ENCODE assay signal across 8 cellular contexts in genomic region chr10:34816067-34817002, GRCh38. TPM values are rescaled to one million over a fixed set of nuclear protein-coding genes. Genes with fewer than 3 reads are reported as not detected.
DNase-seq lines count a peak whose midpoint lies in the region; TF ChIP-seq lines count a peak whose summit lies in the region.

No MANE protein-coding gene starts in this region.

- H3K4me3 ChIP-seq in ACC112 (ENCODE audit: low read depth, low read length): peak overlapping the region; percentile 80
- H3K4me3 ChIP-seq in ascending aorta: peak overlapping the region; percentile 92 to 93
- H3K4me3 ChIP-seq in stomach smooth muscle (ENCODE audit: low read length in 2 of 2): peak overlapping the region; percentile 74 to 86

- H2AFZ ChIP-seq in ACC112 (ENCODE audit: low read length, unreplicated experiment): peak overlapping the region; percentile 26

- DNase-seq in HEK293T (ENCODE audit: extremely low spot score): no peak
- DNase-seq in ascending aorta (ENCODE audit: low spot score in 2 of 2): peak in 1 of 2 donors; percentile 57
- peak; percentile 56 for DNase-seq in iris pigment epithelial cell (ENCODE audit: low read depth)
- no peak for DNase-seq in COR-L47 (lab: John Stamatoyannopoulos, UW)
- no peak for DNase-seq in GF-D8 (lab: John Stamatoyannopoulos, UW)
- DNase-seq in stimulated activated naive CD4-positive, alpha-beta T cell (lab: John Stamatoyannopoulos, UW): no peak

- intact Hi-C loops in ascending aorta (cut with DNase I): loop anchor here (5.0 kb wide), 3 partner anchors 74 to 149 kb away; no protein-coding TSS in a partner anchor

- H3K27me3 ChIP-seq in ACC112 (ENCODE audit: insufficient read depth, low read length) (no peaks in the 10 kb centered on the region), ascending aorta (no peaks in the 10 kb centered on the region), stomach smooth muscle (ENCODE audit: control insufficient read depth in 1 of 2, insufficient read depth in 2 of 2, low read length in 2 of 2) (no peaks in the 10 kb centered on the region)

- H3K4me1 ChIP-seq in ACC112 (ENCODE audit: control insufficient read depth, insufficient read depth, low read length, unreplicated experiment): peaks cover 19% of the 10 kb centered on the region
- H3K4me1 ChIP-seq in ascending aorta: peaks cover 6 to 10% of the 10 kb centered on the region in 2 donors
- H3K4me1 ChIP-seq in stomach smooth muscle (ENCODE audit: control insufficient read depth, insufficient read depth, low read length): peaks cover 32% of the 10 kb centered on the region

- POLR2A ChIA-PET in HEK293T (lab: Yijun Ruan, JAX): interaction anchor here (0.6 to 1.2 kb wide), 5 partner anchors 12 to 84 kb away, joined by 3 to 4 read pairs (median 3); no protein-coding TSS in a partner anchor

- H3K9me3 ChIP-seq in ascending aorta (no peaks in the 10 kb centered on the region), stomach smooth muscle (ENCODE audit: control insufficient read depth in 2 of 2, low read length in 2 of 2) (no peaks in the 10 kb centered on the region)

- TF ChIP-seq CTCF in ascending aorta (IDR thresholded peaks at IDR 0.05): no peak

- CTCF ChIA-PET in HEK293T (lab: Yijun Ruan, JAX): interaction anchor here (0.7 to 1.0 kb wide), 2 partner anchors 14 to 70 kb away, joined by 3 to 4 read pairs; no protein-coding TSS in a partner anchor

- peak overlapping the region; percentile 37 to 51 for H3K9ac ChIP-seq in stomach smooth muscle (ENCODE audit: low read length in 2 of 2)

- H3K36me3 ChIP-seq in ACC112 (ENCODE audit: insufficient read depth, low read length) (no peaks in the 10 kb centered on the region), ascending aorta (no peaks in the 10 kb centered on the region), stomach smooth muscle (ENCODE audit: control insufficient read depth in 2 of 2, insufficient read depth in 2 of 2, low read length in 2 of 2) (no peaks in the 10 kb centered on the region)

- H3K27ac ChIP-seq in ACC112 (ENCODE audit: low read depth, low read length): no peak overlapping the region
- H3K27ac ChIP-seq in ascending aorta: peak overlapping the region; percentile 43 to 97
- peak overlapping the region; percentile 53 for H3K27ac ChIP-seq in stomach smooth muscle (ENCODE audit: low read length)

- H3K79me2 ChIP-seq in ACC112 (ENCODE audit: control insufficient read depth, insufficient read depth, low read length, unreplicated experiment): peaks cover 32% of the 10 kb centered on the region

TF ChIP-seq in HEK293T, 16 proteins besides CTCF, POLR2A, EP300 and RAD21:
- TF ChIP-seq TARDBP (IDR thresholded peaks at IDR 0.05): no peak
- TF ChIP-seq PKNOX1 (IDR thresholded peaks at IDR 0.05): peak; percentile 83

RNA-seq across cellular contexts. Expression of gene PARD3, which starts 1.2 kb away (rescaled TPM):
- total RNA-seq in ascending aorta: 37.5 TPM
